In genomic region chrX:123310112-123310511, GRCh38 we compare ENCODE assay signal across 31 cellular contexts.
"Had no signal": no experiment of that assay in that cellular context is flagged by ENCODE, and none has a peak within 500 bp of the region (broad histone marks: within the 10 kb centered on the region; RNA-seq: fewer than 3 reads in every experiment).

No MANE protein-coding gene starts in this region.

- H2AFZ ChIP-seq: PC-9 had no signal

- H3K36me3 ChIP-seq: brain microvascular endothelial cell had no signal

- DNase-seq: activated CD4-positive, alpha-beta memory T cell treated with anti-CD3 and anti-CD28 coated beads for 36 hours; activated CD4-positive, alpha-beta T cell treated with anti-CD3 and anti-CD28 coated beads for 36 hours; activated CD4-positive, alpha-beta T cell treated with anti-CD3 and anti-CD28 coated beads, Interleukin-2, amount 50 U/mL, for 1 hour; activated CD8-positive, alpha-beta memory T cell treated with anti-CD3 and anti-CD28 coated beads for 24 hours; activated CD8-positive, alpha-beta memory T cell treated with anti-CD3 and anti-CD28 coated beads, Interleukin-2, amount 10 ng/mL, durations not matched to agents 7 days and 5 days; activated CD8-positive, alpha-beta memory T cell treated with anti-CD3 and anti-CD28 coated beads, Interleukin-2, amount 50 U/mL, for 48 hours; activated effector memory CD4-positive, alpha-beta T cell treated with Interleukin-2 at 50 U/mL for 16 hours; activated naive CD4-positive, alpha-beta T cell treated with anti-CD3 and anti-CD28 coated beads, Interleukin-2, amount 10 ng/mL, durations not matched to agents 7 days and 5 days; activated naive CD8-positive, alpha-beta T cell treated with anti-CD3 and anti-CD28 coated beads, Interleukin-2, amount 50 U/mL, for 24 hours; activated T-cell treated with anti-CD3 and anti-CD28 coated beads, Interleukin-2, amount 50 U/mL, for 48 hours; aorta; brain microvascular endothelial cell; central memory CD4-positive, alpha-beta T cell; Kasumi-1; KG1; MM.1S; MV-4-11; NCI-H1092; NCI-H1436 treated with DMSO at 0.1 percent for 48 hours; NCI-H1694 treated with DMSO at 0.1 percent for 48 hours; NCI-H2029; NCI-H524; NK-92 treated with Interleukin-12 subunit alpha and Interleukin-12 subunit beta, amount 100 ng/mL, for 24 hours; PC-9; Right ventricle myocardium superior; SW 1271; T-helper 1 cell; T-helper 2 cell; T-helper 9 cell had no signal

- H3K4me3 ChIP-seq: PC-9 had no signal

- ATAC-seq: activated CD4-positive, alpha-beta T cell treated with anti-CD3 and anti-CD28 coated beads for 36 hours; activated CD4-positive, CD25-positive, alpha-beta regulatory T cell treated with anti-CD3 and anti-CD28 coated beads, Interleukin-2, amount 50 U/mL, for 24 hours; activated CD8-positive, alpha-beta memory T cell treated with anti-CD3 and anti-CD28 coated beads, Interleukin-2, amount 10 ng/mL, durations not matched to agents 7 days and 5 days; activated naive CD8-positive, alpha-beta T cell treated with anti-CD3 and anti-CD28 coated beads, Interleukin-2, amount 50 U/mL, for 24 hours; WTC11 had no signal

- H3K27me3 ChIP-seq: brain microvascular endothelial cell had no signal

- H3K27ac ChIP-seq: brain microvascular endothelial cell, PC-9 had no signal

- H3K4me2 ChIP-seq: PC-9 had no signal
